11 cellular contexts compared by ENCODE assay signal in genomic region chr11:111851636-111852035, GRCh38. TPM values are rescaled to one million over a fixed set of nuclear protein-coding genes. Genes with fewer than 3 reads are reported as not detected.
DNase-seq lines count a peak whose midpoint lies in the region; ATAC-seq, FAIRE-seq and TF ChIP-seq lines count a peak whose summit lies in the region.
"Had no signal": no experiment of that assay in that cellular context is flagged by ENCODE, and none has a peak within 500 bp of the region (broad histone marks: within the 10 kb centered on the region; RNA-seq: fewer than 3 reads in every experiment).

No MANE protein-coding gene starts in this region.

- no peaks in the 10 kb centered on the region for H3K4me1 Mint-ChIP-seq in immature natural killer cell
- H3K4me1 Mint-ChIP-seq: activated naive CD8-positive, alpha-beta T cell treated with anti-CD3 and anti-CD28 coated beads, Interleukin-2, amount 10 ng/mL, durations not matched to agents 7 days and 5 days had no signal

- no peak overlapping the region for H3K9ac ChIP-seq in fibroblast of lung (ENCODE audit: insufficient read depth, low read length)

- no peaks in the 10 kb centered on the region for H3K9me3 ChIP-seq in A549
- H3K9me3 ChIP-seq in fibroblast of lung (ENCODE audit: control insufficient read depth, insufficient read depth, low read depth, low read length) = no peaks in the 10 kb centered on the region
- H3K9me3 ChIP-seq in ovary = no peaks in the 10 kb centered on the region
- no peaks in the 10 kb centered on the region for H3K9me3 ChIP-seq in sigmoid colon
- H3K9me3 ChIP-seq: right atrium auricular region had no signal

- H3K4me2 ChIP-seq in A549 = no peak overlapping the region
- H3K4me2 ChIP-seq in fibroblast of lung (ENCODE audit: extremely low read depth, insufficient read depth, low read length) = no peak overlapping the region

- no peak overlapping the region for H2AFZ ChIP-seq in fibroblast of lung (ENCODE audit: low read length)

- DNase-seq in A549 (ENCODE audit: low read depth in 1 of 2, low spot score in 1 of 2) (no peak), RWPE1 (ENCODE audit: low spot score) (no peak), fibroblast of lung (ENCODE audit: low read depth in 2 of 2) (peak in 1 of 2 donors; percentile 51), ovary (no peak), DMS79 treated with DMSO at 0.1 percent for 48 hours (lab: John Stamatoyannopoulos, UW) (no peak), immature natural killer cell (no peak), sigmoid colon (no peak)
- DNase-seq: activated naive CD8-positive, alpha-beta T cell treated with anti-CD3 and anti-CD28 coated beads, Interleukin-2, amount 10 ng/mL, durations not matched to agents 7 days and 5 days had no signal

- TF ChIP-seq RAD21 in A549 (conservative IDR thresholded peaks at IDR 0.05 in 1 of 2, IDR thresholded peaks at IDR 0.05 in 1 of 2) = peak; percentile 14 to 25; a peak in 2 of 5 replicates

- no peak for FAIRE-seq in A549 (lab: Jason Lieb, UNC)

- TF ChIP-seq POLR2A in A549 (IDR thresholded peaks at IDR 0.05; ENCODE audit: low read length) (no peak), ovary (IDR thresholded peaks at IDR 0.05) (no peak), sigmoid colon (IDR thresholded peaks at IDR 0.05) (no peak)

- H3K27me3 ChIP-seq in fibroblast of lung (ENCODE audit: control insufficient read depth, insufficient read depth, low read length) = no peaks in the 10 kb centered on the region
- H3K27me3 ChIP-seq in ovary = no peaks in the 10 kb centered on the region
- H3K27me3 ChIP-seq in sigmoid colon = no peaks in the 10 kb centered on the region
- H3K27me3 ChIP-seq: right atrium auricular region had no signal

- H3K27ac Mint-ChIP-seq in immature natural killer cell = peak overlapping the region in 1 of 6 donors; percentile 12
- H3K27ac Mint-ChIP-seq: activated naive CD8-positive, alpha-beta T cell treated with anti-CD3 and anti-CD28 coated beads, Interleukin-2, amount 10 ng/mL, durations not matched to agents 7 days and 5 days; stimulated activated naive CD8-positive, alpha-beta T cell treated with anti-CD3 and anti-CD28 coated beads, Interleukin-15, Interleukin-2, amounts not matched to agents 100 ng/mL and 50 ng/mL, for 24 hours had no signal

- H3K36me3 ChIP-seq in fibroblast of lung (ENCODE audit: control insufficient read depth, insufficient read depth, low read length) = peaks cover 3% of the 10 kb centered on the region
- no peaks in the 10 kb centered on the region for H3K36me3 ChIP-seq in ovary
- H3K36me3 ChIP-seq in sigmoid colon = peaks cover 5 to 87% (median 24%) of the 10 kb centered on the region in 4 donors

- TF ChIP-seq EP300 in A549 (IDR thresholded peaks at IDR 0.05) = no peak
- no peak for TF ChIP-seq EP300 in ovary (IDR thresholded peaks at IDR 0.05)
- no peak for TF ChIP-seq EP300 in sigmoid colon (IDR thresholded peaks at IDR 0.05)

- TF ChIP-seq CTCF in A549 (IDR thresholded peaks at IDR 0.05) (peak; percentile 25; the same call in 1 of the 3 replicates), GM12874 (IDR thresholded peaks at IDR 0.05; ENCODE audit: insufficient read depth, low read depth, low read length) (peak; percentile 13; the same call in 1 of the 2 replicates), RWPE1 (conservative IDR thresholded peaks at IDR 0.05; ENCODE audit: low read depth) (peak; percentile 28; the same call in 1 of the 2 replicates), fibroblast of lung (conservative IDR thresholded peaks at IDR 0.05 in 1 of 2, IDR thresholded peaks at IDR 0.05 in 1 of 2; ENCODE audit: low read depth in 1 of 2, low read length in 2 of 2) (peak; percentile 58 to 70), ovary (IDR thresholded peaks at IDR 0.05) (no peak), sigmoid colon (IDR thresholded peaks at IDR 0.05) (no peak)

- no peaks in the 10 kb centered on the region for H3K79me2 ChIP-seq in fibroblast of lung (ENCODE audit: control insufficient read depth, insufficient read depth, low read length)

- no peaks in the 10 kb centered on the region for H3K9me3 Mint-ChIP-seq in immature natural killer cell
- H3K9me3 Mint-ChIP-seq: activated naive CD8-positive, alpha-beta T cell treated with anti-CD3 and anti-CD28 coated beads, Interleukin-2, amount 10 ng/mL, durations not matched to agents 7 days and 5 days; stimulated activated naive CD8-positive, alpha-beta T cell treated with anti-CD3 and anti-CD28 coated beads, Interleukin-15, Interleukin-2, amounts not matched to agents 100 ng/mL and 50 ng/mL, for 24 hours had no signal

- peaks cover 21 to 70% (median 41%) of the 10 kb centered on the region in 3 donors for H3K36me3 Mint-ChIP-seq in immature natural killer cell

- H3K4me3 Mint-ChIP-seq in immature natural killer cell = no peak overlapping the region
- H3K4me3 Mint-ChIP-seq: activated naive CD8-positive, alpha-beta T cell treated with anti-CD3 and anti-CD28 coated beads, Interleukin-2, amount 10 ng/mL, durations not matched to agents 7 days and 5 days; stimulated activated naive CD8-positive, alpha-beta T cell treated with anti-CD3 and anti-CD28 coated beads, Interleukin-15, Interleukin-2, amounts not matched to agents 100 ng/mL and 50 ng/mL, for 24 hours had no signal

- H3K27me3 Mint-ChIP-seq in immature natural killer cell (ENCODE audit: low read depth in 3 of 3) = no peaks in the 10 kb centered on the region
- H3K27me3 Mint-ChIP-seq: activated naive CD8-positive, alpha-beta T cell treated with anti-CD3 and anti-CD28 coated beads, Interleukin-2, amount 10 ng/mL, durations not matched to agents 7 days and 5 days; stimulated activated naive CD8-positive, alpha-beta T cell treated with anti-CD3 and anti-CD28 coated beads, Interleukin-15, Interleukin-2, amounts not matched to agents 100 ng/mL and 50 ng/mL, for 24 hours had no signal

- POLR2A ChIA-PET in A549 (lab: Yijun Ruan, JAX) = interaction anchor here (0.6 kb wide), 1 partner anchor 75 kb away, joined by 3 read pairs; no protein-coding TSS in a partner anchor
- POLR2A ChIA-PET in RWPE1 (lab: Yijun Ruan, JAX; ENCODE audit: low non-redundant PET) = no interaction called here

- H3K27ac ChIP-seq in A549 (no peak overlapping the region), RWPE1 (no peak overlapping the region), fibroblast of lung (ENCODE audit: insufficient read depth, low read length) (no peak overlapping the region), ovary (no peak overlapping the region), sigmoid colon (no peak overlapping the region)
- H3K27ac ChIP-seq: right atrium auricular region had no signal

- H3K4me1 ChIP-seq in A549 = no peaks in the 10 kb centered on the region
- peaks cover 5% of the 10 kb centered on the region for H3K4me1 ChIP-seq in fibroblast of lung (ENCODE audit: control insufficient read depth, extremely low read depth, insufficient read depth, low read length)
- H3K4me1 ChIP-seq in ovary (ENCODE audit: insufficient read depth) = no peaks in the 10 kb centered on the region
- peaks cover 0 to 8% (median 0%) of the 10 kb centered on the region in 4 donors for H3K4me1 ChIP-seq in sigmoid colon
- H3K4me1 ChIP-seq: right atrium auricular region had no signal

- intact Hi-C loops in ovary (cut with DNase I) = no loop called here
- intact Hi-C loops in sigmoid colon (cut with DNase I) = no loop called here

- CTCF ChIA-PET in A549 (lab: Yijun Ruan, JAX) (interaction anchor here (1.4 to 1.7 kb wide), 3 partner anchors 9 to 264 kb away, joined by 3 to 4 read pairs (median 3); no protein-coding TSS in a partner anchor), RWPE1 (lab: Yijun Ruan, JAX) (interaction anchor here (0.8 kb wide), 1 partner anchor 9 kb away, joined by 3 read pairs; no protein-coding TSS in a partner anchor)

- no peaks in the 10 kb centered on the region for H4K20me1 ChIP-seq in fibroblast of lung (ENCODE audit: control insufficient read depth, extremely low read depth, insufficient read depth, low read length)

- no peak overlapping the region for H3K4me3 ChIP-seq in A549
- no peak overlapping the region for H3K4me3 ChIP-seq in fibroblast of lung (replicated peaks in 1 of 4; ENCODE audit: control extremely low read depth in 1 of 4, insufficient read depth in 1 of 4, low read depth in 3 of 4, low read length in 4 of 4)
- no peak overlapping the region for H3K4me3 ChIP-seq in ovary
- no peak overlapping the region for H3K4me3 ChIP-seq in sigmoid colon
- H3K4me3 ChIP-seq: right atrium auricular region had no signal

- ATAC-seq in A549 = no peak

RNA-seq across cellular contexts. Expression of gene ALG9, which starts 19.7 kb away (rescaled TPM):
- polyA plus RNA-seq in A549 (2011; rRNA removed) = 31.4 and 33.3 TPM in 2 replicates
- polyA plus RNA-seq in A549 (2012; cell fraction: cytosol; rRNA removed) = 10.6 and 11.3 TPM in 2 replicates
- 14.2 and 16.7 TPM in 2 replicates for polyA plus RNA-seq in A549 (2012; cell fraction: nucleus; rRNA removed)
- polyA plus RNA-seq in A549 (2017; fragmentation: RNase III; extraction: RNeasy Plus Mini Kit Qiagen cat#74134 plus additional on column Dnase treatment) = 15.0 to 15.8 TPM (median 15.3 TPM) in 3 replicates
- polyA minus RNA-seq in A549 (2011; rRNA and poly(A)+ RNA removed) = 35.5 and 38.8 TPM in 2 replicates
- 26.5 and 30.9 TPM in 2 replicates for total RNA-seq in fibroblast of lung
- 33.4 and 43.8 TPM in 2 replicates for polyA plus RNA-seq in fibroblast of lung
- 24.0 and 29.0 TPM in 2 replicates for polyA plus RNA-seq in fibroblast of lung (2012)
- 41.0 and 47.9 TPM in 2 replicates for polyA minus RNA-seq in fibroblast of lung (ENCODE audit: low replicate concordance)
- 10 to 100 TPM; 24.4 to 39.9 (median 29.3) TPM for total RNA-seq in ovary
- polyA plus RNA-seq in ovary = 10 to 100 TPM; 12.0 to 43.5 TPM
- 10 to 100 TPM in 2 of 3 donors, 1 to 10 TPM in 1; 7.1 to 12.9 (median 11.4) TPM for polyA plus RNA-seq in immature natural killer cell
- total RNA-seq in sigmoid colon = 10 to 100 TPM; 25.5 to 40.4 (median 28.1) TPM
- polyA plus RNA-seq in sigmoid colon = 10 to 100 TPM in 1 of 3 donors, 1 to 10 TPM in 2; 6.0 to 13.9 (median 8.1) TPM

RNA-seq across cellular contexts. Expression of gene FDXACB1, which starts 27.3 kb away (rescaled TPM):
- polyA plus RNA-seq in A549 (2011; rRNA removed) (2.4 and 3.0 TPM in 2 replicates), A549 (2017; fragmentation: RNase III; extraction: RNeasy Plus Mini Kit Qiagen cat#74134 plus additional on column Dnase treatment) (1.9 to 2.1 TPM (median 2.1 TPM) in 3 replicates), fibroblast of lung (1.7 and 3.4 TPM in 2 replicates), ovary (1 to 10 TPM; 1.4 to 2.8 TPM), immature natural killer cell (1 to 10 TPM; 3.3 to 9.8 (median 5.8) TPM), sigmoid colon (1 to 10 TPM; 1.2 to 2.1 (median 1.2) TPM)
- 1.4 TPM in 2 replicates for polyA plus RNA-seq in A549 (2012; cell fraction: cytosol; rRNA removed)
- polyA plus RNA-seq in A549 (2012; cell fraction: nucleus; rRNA removed) = 1.00 and 1.5 TPM in 2 replicates
- 1.6 and 1.8 TPM in 2 replicates for polyA minus RNA-seq in A549 (2011; rRNA and poly(A)+ RNA removed)
- total RNA-seq in fibroblast of lung (1.8 and 2.6 TPM in 2 replicates), ovary (1 to 10 TPM; 1.3 to 2.9 (median 1.8) TPM), sigmoid colon (1 to 10 TPM in 2 of 4 donors, under 1 TPM in 2; 0.54 to 1.7 (median 1.1) TPM)
- 0.96 and 2.0 TPM in 2 replicates for polyA plus RNA-seq in fibroblast of lung (2012)
- polyA minus RNA-seq in fibroblast of lung (ENCODE audit: low replicate concordance) = 0.90 and 1.5 TPM in 2 replicates

RNA-seq across cellular contexts. Expression of gene CFAP68, which starts 27.7 kb away (rescaled TPM):
- 59.7 and 84.6 TPM in 2 replicates for polyA plus RNA-seq in A549 (2011; rRNA removed)
- polyA plus RNA-seq in A549 (2012; cell fraction: cytosol; rRNA removed) = 33.7 and 39.5 TPM in 2 replicates
- 8.3 and 12.9 TPM in 2 replicates for polyA plus RNA-seq in A549 (2012; cell fraction: nucleus; rRNA removed)
- polyA plus RNA-seq in A549 (2017; fragmentation: RNase III; extraction: RNeasy Plus Mini Kit Qiagen cat#74134 plus additional on column Dnase treatment) = 36.3 to 40.3 TPM (median 36.5 TPM) in 3 replicates
- 11.5 and 12.8 TPM in 2 replicates for polyA minus RNA-seq in A549 (2011; rRNA and poly(A)+ RNA removed)
- 16.9 and 19.3 TPM in 2 replicates for total RNA-seq in fibroblast of lung
- 21.1 and 23.0 TPM in 2 replicates for polyA plus RNA-seq in fibroblast of lung
- polyA plus RNA-seq in fibroblast of lung (2012) = 23.7 and 28.0 TPM in 2 replicates
- 2.7 TPM in 1 of 2 replicates, not detected in the other for polyA minus RNA-seq in fibroblast of lung (ENCODE audit: low replicate concordance)
- total RNA-seq in ovary = 10 to 100 TPM; 11.6 to 40.9 (median 21.4) TPM
- polyA plus RNA-seq in ovary = 10 to 100 TPM; 28.6 to 70.1 TPM
- 10 to 100 TPM; 12.4 to 14.5 (median 12.6) TPM for polyA plus RNA-seq in immature natural killer cell
- total RNA-seq in sigmoid colon = 10 to 100 TPM in 3 of 4 donors, 1 to 10 TPM in 1; 9.1 to 44.3 (median 13.4) TPM
- polyA plus RNA-seq in sigmoid colon = 10 to 100 TPM; 18.9 to 35.4 (median 23.4) TPM

RNA-seq across cellular contexts. Expression of gene CRYAB, which starts 59.9 kb away (rescaled TPM):
- polyA plus RNA-seq in A549 (2011; rRNA removed) (1.1 and 3.1 TPM in 2 replicates), A549 (2017; fragmentation: RNase III; extraction: RNeasy Plus Mini Kit Qiagen cat#74134 plus additional on column Dnase treatment) (4.1 to 25.3 TPM (median 4.8 TPM) in 3 replicates), fibroblast of lung (30.0 and 48.1 TPM in 2 replicates), ovary (100 to 1,000 TPM in 1 of 2 donors, 10 to 100 TPM in 1; 69.2 to 301 TPM), immature natural killer cell (not detected), sigmoid colon (10 to 100 TPM; 25.0 to 99.7 (median 63.0) TPM)
- polyA plus RNA-seq in A549 (2012; cell fraction: cytosol; rRNA removed) = 1.5 and 2.8 TPM in 2 replicates
- 1.1 and 3.1 TPM in 2 replicates for polyA plus RNA-seq in A549 (2012; cell fraction: nucleus; rRNA removed)
- polyA minus RNA-seq in A549 (2011; rRNA and poly(A)+ RNA removed) = 0.58 and 1.3 TPM in 2 replicates
- total RNA-seq in fibroblast of lung (28.5 and 51.2 TPM in 2 replicates), ovary (100 to 1,000 TPM in 1 of 7 donors, 10 to 100 TPM in 6; 22.7 to 121 (median 72.5) TPM), sigmoid colon (100 to 1,000 TPM; 151 to 299 (median 225) TPM)
- 43.8 and 99.4 TPM in 2 replicates for polyA plus RNA-seq in fibroblast of lung (2012)
- polyA minus RNA-seq in fibroblast of lung (ENCODE audit: low replicate concordance) = 44.5 and 75.1 TPM in 2 replicates
- total RNA-seq: activated naive CD8-positive, alpha-beta T cell treated with anti-CD3 and anti-CD28 coated beads, Interleukin-2, amount 10 ng/mL, durations not matched to agents 7 days and 5 days had no signal

Comparison
In these comparisons a context has a peak if more than half of its experiments do, and no peak if none do; other contexts are left out.
1. CTCF ChIP-seq: peak in A549 (single experiment), GM12874 (single experiment), RWPE1 (single experiment) and fibroblast of lung (2 of 2); none in ovary (0 of 3) and sigmoid colon (0 of 4).